ENCODE assay signal across 1 cellular context in the genomic region with DNA sequence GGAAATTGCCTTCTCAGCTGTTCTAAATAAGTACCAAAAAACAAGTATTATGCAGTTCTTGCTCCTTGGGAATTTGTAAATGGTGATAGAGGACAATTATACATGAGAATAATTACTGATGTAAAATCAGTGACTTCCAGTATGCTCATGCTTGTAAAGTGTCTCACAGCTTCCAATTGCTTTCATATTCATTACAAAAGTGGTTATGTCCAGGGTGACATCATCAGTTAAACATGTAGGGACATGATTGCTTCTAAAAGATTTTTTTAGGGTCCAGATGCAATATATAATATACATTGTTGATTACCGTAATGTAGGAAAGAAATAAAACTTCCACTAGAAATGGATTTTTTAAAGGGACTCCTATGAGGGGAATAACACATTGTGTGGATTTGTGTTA.
TF ChIP-seq lines count a peak whose summit lies in the region.

No MANE protein-coding gene starts in this region.

TF ChIP-seq in HEK293, 187 proteins besides CTCF, POLR2A, EP300 and RAD21 (continued from another document):
- TF ChIP-seq ZNF600 (tag by site-specific recombination; IDR thresholded peaks at IDR 0.05) (no peak), ZNF660 (tag by site-specific recombination; IDR thresholded peaks at IDR 0.05) (no peak), ZNF433 (tag by site-specific recombination; IDR thresholded peaks at IDR 0.05; ENCODE audit: low read depth) (no peak), ZNF623 (tag by site-specific recombination; IDR thresholded peaks at IDR 0.05) (no peak), ZNF362 (tag by site-specific recombination; IDR thresholded peaks at IDR 0.05) (peak; percentile 66), KLF7 (tag by site-specific recombination; IDR thresholded peaks at IDR 0.05; ENCODE audit: borderline replicate concordance) (no peak), ZNF202 (tag by site-specific recombination; IDR thresholded peaks at IDR 0.05; ENCODE audit: borderline replicate concordance) (no peak), SP7 (tag by site-specific recombination; IDR thresholded peaks at IDR 0.05) (0 out of 2 replicates have a peak, but pooled peaks have one; percentile 12), ZFP69B (tag by site-specific recombination; IDR thresholded peaks at IDR 0.05) (no peak), ZNF175 (tag by site-specific recombination; IDR thresholded peaks at IDR 0.05) (no peak), ZNF366 (tag by site-specific recombination; conservative IDR thresholded peaks at IDR 0.05) (peak; percentile 26; the same call in 1 of the 2 replicates), ZNF629 (tag by site-specific recombination; IDR thresholded peaks at IDR 0.05) (no peak), ZNF221 (tag by site-specific recombination; IDR thresholded peaks at IDR 0.05; ENCODE audit: borderline replicate concordance) (no peak), WT1 (tag by site-specific recombination; IDR thresholded peaks at IDR 0.05) (no peak), ZNF548 (tag by site-specific recombination; IDR thresholded peaks at IDR 0.05) (no peak), HOXC10 (CRISPR knock-in tag; IDR thresholded peaks at IDR 0.05) (no peak), ZNF169 (tag by site-specific recombination; IDR thresholded peaks at IDR 0.05) (no peak)
- TF ChIP-seq, protein P1, sequence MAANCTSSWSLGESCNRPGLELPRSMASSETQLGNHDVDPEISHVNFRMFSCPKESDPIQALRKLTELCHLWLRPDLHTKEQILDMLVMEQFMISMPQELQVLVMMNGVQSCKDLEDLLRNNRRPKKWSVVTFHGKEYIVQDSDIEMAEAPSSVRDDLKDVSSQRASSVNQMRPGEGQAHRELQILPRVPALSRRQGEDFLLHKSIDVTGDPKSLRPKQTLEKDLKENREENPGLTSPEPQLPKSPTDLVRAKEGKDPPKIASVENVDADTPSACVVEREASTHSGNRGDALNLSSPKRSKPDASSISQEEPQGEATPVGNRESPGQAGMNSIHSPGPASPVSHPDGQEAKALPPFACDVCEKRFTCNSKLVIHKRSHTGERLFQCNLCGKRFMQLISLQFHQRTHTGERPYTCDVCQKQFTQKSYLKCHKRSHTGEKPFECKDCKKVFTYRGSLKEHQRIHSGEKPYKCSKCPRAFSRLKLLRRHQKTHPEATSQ (tag by site-specific recombination; IDR thresholded peaks at IDR 0.05): no peak
- TF ChIP-seq, protein P2, sequence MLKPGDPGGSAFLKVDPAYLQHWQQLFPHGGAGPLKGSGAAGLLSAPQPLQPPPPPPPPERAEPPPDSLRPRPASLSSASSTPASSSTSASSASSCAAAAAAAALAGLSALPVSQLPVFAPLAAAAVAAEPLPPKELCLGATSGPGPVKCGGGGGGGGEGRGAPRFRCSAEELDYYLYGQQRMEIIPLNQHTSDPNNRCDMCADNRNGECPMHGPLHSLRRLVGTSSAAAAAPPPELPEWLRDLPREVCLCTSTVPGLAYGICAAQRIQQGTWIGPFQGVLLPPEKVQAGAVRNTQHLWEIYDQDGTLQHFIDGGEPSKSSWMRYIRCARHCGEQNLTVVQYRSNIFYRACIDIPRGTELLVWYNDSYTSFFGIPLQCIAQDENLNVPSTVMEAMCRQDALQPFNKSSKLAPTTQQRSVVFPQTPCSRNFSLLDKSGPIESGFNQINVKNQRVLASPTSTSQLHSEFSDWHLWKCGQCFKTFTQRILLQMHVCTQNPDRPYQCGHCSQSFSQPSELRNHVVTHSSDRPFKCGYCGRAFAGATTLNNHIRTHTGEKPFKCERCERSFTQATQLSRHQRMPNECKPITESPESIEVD (tag by site-specific recombination; IDR thresholded peaks at IDR 0.05): peak; percentile 37; the same call in 1 of the 2 replicates
- TF ChIP-seq, protein P3, sequence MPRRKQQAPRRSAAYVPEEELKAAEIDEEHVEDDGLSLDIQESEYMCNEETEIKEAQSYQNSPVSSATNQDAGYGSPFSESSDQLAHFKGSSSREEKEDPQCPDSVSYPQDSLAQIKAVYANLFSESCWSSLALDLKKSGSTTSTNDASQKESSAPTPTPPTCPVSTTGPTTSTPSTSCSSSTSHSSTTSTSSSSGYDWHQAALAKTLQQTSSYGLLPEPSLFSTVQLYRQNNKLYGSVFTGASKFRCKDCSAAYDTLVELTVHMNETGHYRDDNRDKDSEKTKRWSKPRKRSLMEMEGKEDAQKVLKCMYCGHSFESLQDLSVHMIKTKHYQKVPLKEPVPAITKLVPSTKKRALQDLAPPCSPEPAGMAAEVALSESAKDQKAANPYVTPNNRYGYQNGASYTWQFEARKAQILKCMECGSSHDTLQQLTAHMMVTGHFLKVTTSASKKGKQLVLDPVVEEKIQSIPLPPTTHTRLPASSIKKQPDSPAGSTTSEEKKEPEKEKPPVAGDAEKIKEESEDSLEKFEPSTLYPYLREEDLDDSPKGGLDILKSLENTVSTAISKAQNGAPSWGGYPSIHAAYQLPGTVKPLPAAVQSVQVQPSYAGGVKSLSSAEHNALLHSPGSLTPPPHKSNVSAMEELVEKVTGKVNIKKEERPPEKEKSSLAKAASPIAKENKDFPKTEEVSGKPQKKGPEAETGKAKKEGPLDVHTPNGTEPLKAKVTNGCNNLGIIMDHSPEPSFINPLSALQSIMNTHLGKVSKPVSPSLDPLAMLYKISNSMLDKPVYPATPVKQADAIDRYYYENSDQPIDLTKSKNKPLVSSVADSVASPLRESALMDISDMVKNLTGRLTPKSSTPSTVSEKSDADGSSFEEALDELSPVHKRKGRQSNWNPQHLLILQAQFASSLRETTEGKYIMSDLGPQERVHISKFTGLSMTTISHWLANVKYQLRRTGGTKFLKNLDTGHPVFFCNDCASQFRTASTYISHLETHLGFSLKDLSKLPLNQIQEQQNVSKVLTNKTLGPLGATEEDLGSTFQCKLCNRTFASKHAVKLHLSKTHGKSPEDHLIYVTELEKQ (tag by site-specific recombination; IDR thresholded peaks at IDR 0.05; ENCODE audit: borderline replicate concordance): no peak
- TF ChIP-seq, protein P4, sequence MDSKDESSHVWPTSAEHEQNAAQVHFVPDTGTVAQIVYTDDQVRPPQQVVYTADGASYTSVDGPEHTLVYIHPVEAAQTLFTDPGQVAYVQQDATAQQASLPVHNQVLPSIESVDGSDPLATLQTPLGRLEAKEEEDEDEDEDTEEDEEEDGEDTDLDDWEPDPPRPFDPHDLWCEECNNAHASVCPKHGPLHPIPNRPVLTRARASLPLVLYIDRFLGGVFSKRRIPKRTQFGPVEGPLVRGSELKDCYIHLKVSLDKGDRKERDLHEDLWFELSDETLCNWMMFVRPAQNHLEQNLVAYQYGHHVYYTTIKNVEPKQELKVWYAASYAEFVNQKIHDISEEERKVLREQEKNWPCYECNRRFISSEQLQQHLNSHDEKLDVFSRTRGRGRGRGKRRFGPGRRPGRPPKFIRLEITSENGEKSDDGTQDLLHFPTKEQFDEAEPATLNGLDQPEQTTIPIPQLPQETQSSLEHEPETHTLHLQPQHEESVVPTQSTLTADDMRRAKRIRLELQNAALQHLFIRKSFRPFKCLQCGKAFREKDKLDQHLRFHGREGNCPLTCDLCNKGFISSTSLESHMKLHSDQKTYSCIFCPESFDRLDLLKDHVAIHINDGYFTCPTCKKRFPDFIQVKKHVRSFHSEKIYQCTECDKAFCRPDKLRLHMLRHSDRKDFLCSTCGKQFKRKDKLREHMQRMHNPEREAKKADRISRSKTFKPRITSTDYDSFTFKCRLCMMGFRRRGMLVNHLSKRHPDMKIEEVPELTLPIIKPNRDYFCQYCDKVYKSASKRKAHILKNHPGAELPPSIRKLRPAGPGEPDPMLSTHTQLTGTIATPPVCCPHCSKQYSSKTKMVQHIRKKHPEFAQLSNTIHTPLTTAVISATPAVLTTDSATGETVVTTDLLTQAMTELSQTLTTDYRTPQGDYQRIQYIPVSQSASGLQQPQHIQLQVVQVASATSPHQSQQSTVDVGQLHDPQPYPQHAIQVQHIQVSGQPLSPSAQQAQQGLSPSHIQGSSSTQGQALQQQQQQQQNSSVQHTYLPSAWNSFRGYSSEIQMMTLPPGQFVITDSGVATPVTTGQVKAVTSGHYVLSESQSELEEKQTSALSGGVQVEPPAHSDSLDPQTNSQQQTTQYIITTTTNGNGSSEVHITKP (tag by site-specific recombination; IDR thresholded peaks at IDR 0.05): 0 out of 2 replicates have a peak, but pooled peaks have one; percentile 21
TF ChIP-seq in HEK293: peak in this region for 7.
